In the genomic region with DNA sequence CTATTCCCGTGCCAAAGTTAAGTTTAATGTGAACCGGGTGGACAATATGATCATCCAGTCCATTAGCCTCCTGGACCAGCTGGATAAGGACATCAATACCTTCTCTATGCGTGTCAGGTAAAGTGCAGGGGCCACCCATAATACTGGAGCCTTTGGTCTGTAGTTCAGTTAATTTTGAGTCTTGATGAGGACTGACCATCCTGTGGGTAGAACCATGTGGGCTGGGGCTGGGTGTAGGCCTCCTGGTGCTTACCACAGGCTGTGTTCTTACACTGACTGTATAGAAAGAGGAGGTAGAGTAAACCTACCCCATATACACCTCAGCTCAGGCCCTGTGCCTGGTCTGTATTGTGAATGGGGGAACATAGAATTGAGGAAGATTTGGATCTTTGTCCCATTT, we compare ENCODE assay signal across 13 cellular contexts. TPM values are rescaled to one million over a fixed set of nuclear protein-coding genes. Genes with fewer than 3 reads are reported as not detected.
DNase-seq lines count a peak whose midpoint lies in the region; ATAC-seq and TF ChIP-seq lines count a peak whose summit lies in the region.
"Had no signal": no experiment of that assay in that cellular context is flagged by ENCODE, and none has a peak within 500 bp of the region (broad histone marks: within the 10 kb centered on the region; RNA-seq: fewer than 3 reads in every experiment).

No MANE protein-coding gene starts in this region.

- H3K27ac ChIP-seq in KMS-11 = no peak overlapping the region; the same call in 1 of the 2 replicates
- H3K27ac ChIP-seq: thoracic aorta had no signal

- TF ChIP-seq CTCF in Calu3 (IDR thresholded peaks at IDR 0.05; ENCODE audit: unreplicated experiment) = no peak
- no peak for TF ChIP-seq CTCF in KMS-11 (conservative IDR thresholded peaks at IDR 0.05; ENCODE audit: low read depth, low read length)

- peaks cover 8% of the 10 kb centered on the region; the same call in 1 of the 2 replicates for H3K36me3 ChIP-seq in KMS-11 (ENCODE audit: insufficient read depth)

- no peak for DNase-seq in Calu3
- no peak for DNase-seq in activated naive CD8-positive, alpha-beta T cell treated with anti-CD3 and anti-CD28 coated beads, Interleukin-2, amount 50 U/mL, for 24 hours
- no peak for DNase-seq in naive thymus-derived CD8-positive, alpha-beta T cell
- no peak for DNase-seq in DMS 273 (lab: John Stamatoyannopoulos, UW; ENCODE audit: unreplicated experiment)
- no peak for DNase-seq in iPS-NIHi7 (ENCODE audit: extremely low spot score)
- DNase-seq in SW480 (ENCODE audit: low spot score) = no peak
- DNase-seq: caudate nucleus; head of caudate nucleus; NCI-H1417; stimulated activated CD4-positive, alpha-beta T cell treated with anti-CD3 and anti-CD28 coated beads, Interleukin-2, amount 100 ng/mL, for 24 hours had no signal

- no peaks in the 10 kb centered on the region for H3K27me3 ChIP-seq in KMS-11 (ENCODE audit: insufficient read depth, low read depth)

- H3K4me1 Mint-ChIP-seq in Calu3 (ENCODE audit: low read depth, unreplicated experiment) = peaks cover 9% of the 10 kb centered on the region
- peaks cover 51% of the 10 kb centered on the region for H3K4me1 Mint-ChIP-seq in activated naive CD8-positive, alpha-beta T cell treated with anti-CD3 and anti-CD28 coated beads, Interleukin-2, amount 50 U/mL, for 24 hours
- H3K4me1 Mint-ChIP-seq in naive thymus-derived CD8-positive, alpha-beta T cell = peaks cover 6 to 42% (median 35%) of the 10 kb centered on the region in 4 donors

- H4K20me1 ChIP-seq in KMS-11 (ENCODE audit: insufficient read depth) = peaks cover 17% of the 10 kb centered on the region; the same call in 1 of the 2 replicates

- peak overlapping the region; percentile 81 for H3K4me3 Mint-ChIP-seq in Calu3 (ENCODE audit: low read depth, unreplicated experiment)
- H3K4me3 Mint-ChIP-seq in activated naive CD8-positive, alpha-beta T cell treated with anti-CD3 and anti-CD28 coated beads, Interleukin-2, amount 50 U/mL, for 24 hours = peak overlapping the region; percentile 90
- peak overlapping the region; percentile 81 to 93 (median 86) for H3K4me3 Mint-ChIP-seq in naive thymus-derived CD8-positive, alpha-beta T cell

- no peaks in the 10 kb centered on the region for H3K9me3 Mint-ChIP-seq in Calu3 (ENCODE audit: low read depth, unreplicated experiment)
- H3K9me3 Mint-ChIP-seq in activated naive CD8-positive, alpha-beta T cell treated with anti-CD3 and anti-CD28 coated beads, Interleukin-2, amount 50 U/mL, for 24 hours = no peaks in the 10 kb centered on the region
- no peaks in the 10 kb centered on the region for H3K9me3 Mint-ChIP-seq in naive thymus-derived CD8-positive, alpha-beta T cell

- H3K4me3 ChIP-seq in KMS-11 (IDR thresholded peaks at IDR 0.05; ENCODE audit: insufficient read depth, low read depth, low read length) = no peak overlapping the region
- H3K4me3 ChIP-seq: thoracic aorta had no signal

- ATAC-seq in activated naive CD8-positive, alpha-beta T cell treated with anti-CD3 and anti-CD28 coated beads, Interleukin-2, amount 50 U/mL, for 24 hours = no peak
- no peak for ATAC-seq in naive thymus-derived CD8-positive, alpha-beta T cell
- ATAC-seq in GM21447 (IDR thresholded peaks at IDR 0.05; ENCODE audit: unreplicated experiment) = no peak

- H3K27me3 Mint-ChIP-seq in Calu3 (ENCODE audit: unreplicated experiment) = no peaks in the 10 kb centered on the region
- no peaks in the 10 kb centered on the region for H3K27me3 Mint-ChIP-seq in activated naive CD8-positive, alpha-beta T cell treated with anti-CD3 and anti-CD28 coated beads, Interleukin-2, amount 50 U/mL, for 24 hours
- no peaks in the 10 kb centered on the region for H3K27me3 Mint-ChIP-seq in naive thymus-derived CD8-positive, alpha-beta T cell

- H3K4me2 ChIP-seq in KMS-11 = peak overlapping the region; percentile 84

- H3K36me3 Mint-ChIP-seq in Calu3 (ENCODE audit: insufficient read depth, unreplicated experiment) = peaks cover 59% of the 10 kb centered on the region
- H3K36me3 Mint-ChIP-seq in activated naive CD8-positive, alpha-beta T cell treated with anti-CD3 and anti-CD28 coated beads, Interleukin-2, amount 50 U/mL, for 24 hours (ENCODE audit: low read depth) = peaks cover 62% of the 10 kb centered on the region
- H3K36me3 Mint-ChIP-seq in naive thymus-derived CD8-positive, alpha-beta T cell = peaks cover 0 to 62% (median 14%) of the 10 kb centered on the region in 3 donors

- peaks cover 56% of the 10 kb centered on the region for H3K79me2 ChIP-seq in KMS-11 (ENCODE audit: insufficient read depth, low read depth)

- H3K4me1 ChIP-seq in KMS-11 (ENCODE audit: low read depth, poor library complexity, severe bottlenecking) = peaks cover 5% of the 10 kb centered on the region

- no peak overlapping the region for H2AFZ ChIP-seq in KMS-11 (ENCODE audit: low read depth)

- no TSS peak for BruUV-seq in Calu3 (replicated peaks; lab: Mats Ljungman, UMichigan)

- H3K9ac ChIP-seq in KMS-11 = no peak overlapping the region

- POLR2A ChIA-PET in naive thymus-derived CD8-positive, alpha-beta T cell (lab: Charles Lee) = interaction anchor here (1.1 to 5.5 kb wide), 3 partner anchors 10 to 87 kb away, joined by 3 to 150 read pairs (median 29); a partner anchor contains a TSS

- no peak overlapping the region for H3K27ac Mint-ChIP-seq in Calu3 (ENCODE audit: unreplicated experiment)
- peak overlapping the region; percentile 91 for H3K27ac Mint-ChIP-seq in activated naive CD8-positive, alpha-beta T cell treated with anti-CD3 and anti-CD28 coated beads, Interleukin-2, amount 50 U/mL, for 24 hours
- peak overlapping the region in 8 of 10 donors; percentile 28 to 87 (median 74) for H3K27ac Mint-ChIP-seq in naive thymus-derived CD8-positive, alpha-beta T cell

- CTCF ChIA-PET in Calu3 (lab: Charles Lee) = interaction anchor here (0.6 to 1.5 kb wide), 2 partner anchors 9 to 857 kb away, joined by 5 to 8 read pairs; a partner anchor contains a TSS

- intact Hi-C loops in Calu3 (cut with micrococcal nuclease; ENCODE audit: unreplicated experiment) = no loop called here

RNA-seq across cellular contexts. Expression of a gene that starts 2.4 kb away (rescaled TPM):
- 303 and 310 TPM in 2 replicates for total RNA-seq in Calu3 (2022)
- 100 to 1,000 TPM; 271 to 279 TPM for total RNA-seq in naive thymus-derived CD8-positive, alpha-beta T cell
- 100 to 1,000 TPM in 2 of 3 donors, 10 to 100 TPM in 1; 72.3 to 115 (median 107) TPM for polyA plus RNA-seq in naive thymus-derived CD8-positive, alpha-beta T cell

RNA-seq across cellular contexts. Expression of a gene that starts 9.2 kb away (rescaled TPM):
- 73.6 and 74.8 TPM in 2 replicates for total RNA-seq in Calu3 (2022)
- total RNA-seq in naive thymus-derived CD8-positive, alpha-beta T cell = 100 to 1,000 TPM; 121 to 126 TPM
- polyA plus RNA-seq in naive thymus-derived CD8-positive, alpha-beta T cell = 100 to 1,000 TPM in 2 of 3 donors, 10 to 100 TPM in 1; 95.6 to 126 (median 115) TPM

RNA-seq across cellular contexts. Expression of a gene that starts 37.7 kb away (rescaled TPM):
- 4.3 and 6.6 TPM in 2 replicates for total RNA-seq in Calu3 (2022)
- 10 to 100 TPM; 14.3 to 14.9 TPM for total RNA-seq in naive thymus-derived CD8-positive, alpha-beta T cell
- 1 to 10 TPM in 1 of 3 donors, under 1 TPM in 2; 0.37 to 2.2 (median 0.88) TPM for polyA plus RNA-seq in naive thymus-derived CD8-positive, alpha-beta T cell
